In genomic region chr4:164748375-164748774, GRCh38 we compare ENCODE assay signal across 10 cellular contexts. TPM values are rescaled to one million over a fixed set of nuclear protein-coding genes. Genes with fewer than 3 reads are reported as not detected.
DNase-seq lines count a peak whose midpoint lies in the region; ATAC-seq and TF ChIP-seq lines count a peak whose summit lies in the region.
"Had no signal": no experiment of that assay in that cellular context is flagged by ENCODE, and none has a peak within 500 bp of the region (broad histone marks: within the 10 kb centered on the region; RNA-seq: fewer than 3 reads in every experiment).

No MANE protein-coding gene starts in this region.

- no peak overlapping the region for H3K4me3 ChIP-seq in NB4 (ENCODE audit: low read depth, low read length)
- H3K4me3 ChIP-seq in coronary artery: no peak overlapping the region

- H3K27ac ChIP-seq in coronary artery: no peak overlapping the region

- DNase-seq in NCI-H2107 treated with DMSO at 0.1 percent for 48 hours (lab: John Stamatoyannopoulos, UW; ENCODE audit: unreplicated experiment) (peak; percentile 7), NCI-H2107 (lab: John Stamatoyannopoulos, UW) (no peak), NB4 (ENCODE audit: low read depth) (peak; percentile 16), dermis blood vessel endothelial cell (peak; percentile 50), pons (ENCODE audit: low spot score) (peak; percentile 63), coronary artery (ENCODE audit: low spot score) (no peak), middle frontal gyrus (ENCODE audit: extremely low spot score, low spot score) (no peak)

- no peak for ATAC-seq in GM18520 (IDR thresholded peaks at IDR 0.05; ENCODE audit: unreplicated experiment)

- TF ChIP-seq CTCF in NB4 (IDR thresholded peaks at IDR 0.05; ENCODE audit: low read depth, low read length): no peak
- no peak for TF ChIP-seq CTCF in coronary artery (IDR thresholded peaks at IDR 0.05)

- no peak for TF ChIP-seq POLR2A in NB4 (IDR thresholded peaks at IDR 0.05; ENCODE audit: extremely low read depth, insufficient read length)

RNA-seq across cellular contexts. Expression of gene SMIM31, which starts 5.6 kb away (rescaled TPM):
- total RNA-seq in dermis blood vessel endothelial cell: not detected in 2 replicates
- total RNA-seq: CD4-positive, alpha-beta memory T cell; subcutaneous adipose tissue had no signal

Comparison
In these comparisons a context has a peak if more than half of its experiments do, and no peak if none do; other contexts are left out.
1. DNase-seq: peak in NCI-H2107 treated with DMSO at 0.1 percent for 48 hours (single experiment), NB4 (single experiment), dermis blood vessel endothelial cell (single experiment) and pons (single experiment); none in NCI-H2107 (single experiment), coronary artery (single experiment) and middle frontal gyrus (single experiment).